Comparison of ENCODE assay signal across 20 cellular contexts in the genomic region with DNA sequence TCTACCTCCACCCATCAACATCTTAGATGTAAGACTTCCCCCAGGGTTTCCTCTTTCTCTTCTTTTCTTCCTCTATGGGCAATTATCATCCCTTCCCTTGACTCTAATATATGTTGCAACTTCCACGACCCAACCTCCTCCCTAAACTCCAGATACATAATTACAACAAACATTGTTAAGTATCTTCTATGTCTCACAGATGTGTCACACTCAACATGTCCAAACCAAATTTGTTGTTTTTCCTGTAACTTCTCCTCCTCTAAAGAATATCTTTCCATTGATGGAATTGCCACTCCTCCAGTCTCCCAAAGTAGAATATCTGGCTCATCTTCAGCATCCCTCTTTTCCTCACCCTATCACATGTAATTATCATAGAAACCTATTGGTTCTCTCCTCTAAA.
DNase-seq lines count a peak whose midpoint lies in the region; ATAC-seq and TF ChIP-seq lines count a peak whose summit lies in the region.
"Had no signal": no experiment of that assay in that cellular context is flagged by ENCODE, and none has a peak within 500 bp of the region (broad histone marks: within the 10 kb centered on the region; RNA-seq: fewer than 3 reads in every experiment).

No MANE protein-coding gene starts in this region.

- H3K27me3 ChIP-seq in GM23338 (ENCODE audit: insufficient read depth) (no peaks in the 10 kb centered on the region), foreskin keratinocyte (no peaks in the 10 kb centered on the region)
- H3K27me3 ChIP-seq: BLaER1 treated with 17β-estradiol and CSF1 and Interleukin-3, amounts not matched to agents 10 nM and 100 nM had no signal

- H3K27ac ChIP-seq in GM23338 (ENCODE audit: low read depth) (no peak overlapping the region), foreskin keratinocyte (no peak overlapping the region)
- H3K27ac ChIP-seq: 22Rv1; A549; BLaER1 treated with 17β-estradiol and CSF1 and Interleukin-3, amounts not matched to agents 10 nM and 100 nM; C4-2B had no signal

- peaks cover 2% of the 10 kb centered on the region for H3K9me3 Mint-ChIP-seq in activated CD4-positive, alpha-beta T cell treated with anti-CD3 and anti-CD28 coated beads, Interleukin-2, amount 10 ng/mL, durations not matched to agents 24 days and 14 days
- H3K9me3 Mint-ChIP-seq in GM23338, result no peaks in the 10 kb centered on the region

- peak; percentile 1 for DNase-seq in activated CD4-positive, alpha-beta T cell treated with anti-CD3 and anti-CD28 coated beads, Interleukin-2, amount 10 ng/mL, durations not matched to agents 24 days and 14 days
- no peak for DNase-seq in activated CD4-positive, alpha-beta T cell treated with anti-CD3 and anti-CD28 coated beads for 4 hours
- DNase-seq in GM23338 (ENCODE audit: low spot score) (no peak), epithelial cell of esophagus (ENCODE audit: low read depth) (peak; percentile 91), foreskin keratinocyte (peak; percentile 37 to 54), cerebellar cortex (ENCODE audit: low spot score) (no peak)
- DNase-seq in activated CD8-positive, alpha-beta memory T cell treated with anti-CD3 and anti-CD28 coated beads, Interleukin-2, amount 50 U/mL, for 4 hours, result no peak
- DNase-seq: AML-193; Caco-2; Calu3; CD4-positive, alpha-beta T cell; CD8-positive, alpha-beta T cell; DMS79 treated with DMSO at 0.1 percent for 48 hours; GF-D8 had no signal

- H3K36me3 ChIP-seq in GM23338 (ENCODE audit: insufficient read depth), result no peaks in the 10 kb centered on the region
- H3K36me3 ChIP-seq: BLaER1 treated with 17β-estradiol and CSF1 and Interleukin-3, amounts not matched to agents 10 nM and 100 nM had no signal

- 0 out of 2 replicates have a peak overlapping the region, but pooled peaks have one; percentile 56 for H2AFZ ChIP-seq in GM23338

- no peak for ATAC-seq in GM23338
- ATAC-seq in foreskin keratinocyte, result peak; percentile 85
- ATAC-seq in HG03159 (IDR thresholded peaks at IDR 0.05; ENCODE audit: unreplicated experiment), result no peak
- ATAC-seq: A549; CD8-positive, alpha-beta T cell had no signal

- no peaks in the 10 kb centered on the region for H3F3A ChIP-seq in GM23338 (replicated peaks; ENCODE audit: low read depth)

- H3K4me1 ChIP-seq in GM23338 (ENCODE audit: insufficient read depth), result no peaks in the 10 kb centered on the region
- H3K4me1 ChIP-seq in foreskin keratinocyte, result peaks cover 9% of the 10 kb centered on the region
- H3K4me1 ChIP-seq: A549; BLaER1 treated with 17β-estradiol and CSF1 and Interleukin-3, amounts not matched to agents 10 nM and 100 nM; Caco-2 had no signal

- no peaks in the 10 kb centered on the region for H3K4me1 Mint-ChIP-seq in activated CD4-positive, alpha-beta T cell treated with anti-CD3 and anti-CD28 coated beads, Interleukin-2, amount 10 ng/mL, durations not matched to agents 24 days and 14 days
- H3K4me1 Mint-ChIP-seq in GM23338, result no peaks in the 10 kb centered on the region; the same call in 2 of the 3 replicates
- H3K4me1 Mint-ChIP-seq: B cell had no signal

- H3K9me2 ChIP-seq in GM23338 (ENCODE audit: insufficient read depth), result peaks cover 6% of the 10 kb centered on the region; the same call in 1 of the 2 replicates

- no peak overlapping the region for H3K4me2 ChIP-seq in GM23338
- H3K4me2 ChIP-seq: A549; BLaER1 treated with 17β-estradiol and CSF1 and Interleukin-3, amounts not matched to agents 10 nM and 100 nM had no signal

- H3K36me3 Mint-ChIP-seq in activated CD4-positive, alpha-beta T cell treated with anti-CD3 and anti-CD28 coated beads, Interleukin-2, amount 10 ng/mL, durations not matched to agents 24 days and 14 days (ENCODE audit: low read depth), result no peaks in the 10 kb centered on the region
- H3K36me3 Mint-ChIP-seq in GM23338 (ENCODE audit: low read depth), result no peaks in the 10 kb centered on the region
- H3K36me3 Mint-ChIP-seq: CD8-positive, alpha-beta T cell had no signal

- H4K20me1 ChIP-seq in GM23338 (replicated peaks; ENCODE audit: insufficient read depth), result no peaks in the 10 kb centered on the region
- H4K20me1 ChIP-seq: BLaER1 treated with 17β-estradiol and CSF1 and Interleukin-3, amounts not matched to agents 10 nM and 100 nM had no signal

- H3K4me3 Mint-ChIP-seq in activated CD4-positive, alpha-beta T cell treated with anti-CD3 and anti-CD28 coated beads, Interleukin-2, amount 10 ng/mL, durations not matched to agents 24 days and 14 days, result no peak overlapping the region
- H3K4me3 Mint-ChIP-seq in GM23338, result no peak overlapping the region
- H3K4me3 Mint-ChIP-seq: B cell; CD4-positive, alpha-beta T cell; CD8-positive, alpha-beta T cell had no signal

- TF ChIP-seq CTCF in GM23338 (conservative IDR thresholded peaks at IDR 0.05; ENCODE audit: low read depth in 2 of 2) (no peak), epithelial cell of esophagus (IDR thresholded peaks at IDR 0.05; ENCODE audit: insufficient read depth, low read depth, low read length, missing control alignments) (no peak), foreskin keratinocyte (conservative IDR thresholded peaks at IDR 0.05) (no peak)

- intact Hi-C loops in activated CD4-positive, alpha-beta T cell treated with anti-CD3 and anti-CD28 coated beads, Interleukin-2, amount 10 ng/mL, durations not matched to agents 24 days and 14 days (cut with micrococcal nuclease), result no loop called here

- no peaks in the 10 kb centered on the region for H3K79me2 ChIP-seq in GM23338 (replicated peaks; ENCODE audit: insufficient read depth)

- H3K27ac Mint-ChIP-seq in activated CD4-positive, alpha-beta T cell treated with anti-CD3 and anti-CD28 coated beads, Interleukin-2, amount 10 ng/mL, durations not matched to agents 24 days and 14 days, result no peak overlapping the region
- H3K27ac Mint-ChIP-seq in GM23338, result no peak overlapping the region; the same call in 1 of the 2 replicates
- H3K27ac Mint-ChIP-seq: B cell; CD4-positive, alpha-beta T cell; CD8-positive, alpha-beta T cell had no signal

- H3K4me3 ChIP-seq in GM23338 (no peak overlapping the region), epithelial cell of esophagus (ENCODE audit: low read length) (no peak overlapping the region)
- H3K4me3 ChIP-seq: A549; BLaER1 treated with 17β-estradiol and CSF1 and Interleukin-3, amounts not matched to agents 10 nM and 100 nM had no signal

- H3K27me3 Mint-ChIP-seq in activated CD4-positive, alpha-beta T cell treated with anti-CD3 and anti-CD28 coated beads, Interleukin-2, amount 10 ng/mL, durations not matched to agents 24 days and 14 days, result no peaks in the 10 kb centered on the region
- no peaks in the 10 kb centered on the region for H3K27me3 Mint-ChIP-seq in GM23338 (ENCODE audit: insufficient read depth, low read depth, poor library complexity)
- H3K27me3 Mint-ChIP-seq: B cell; CD4-positive, alpha-beta T cell had no signal

TF ChIP-seq in GM23338, 12 proteins besides CTCF, POLR2A, EP300 and RAD21 (continues in another document):
- TF ChIP-seq JUNB (IDR thresholded peaks at IDR 0.05; ENCODE audit: unreplicated experiment) (no peak), POLR2AphosphoS5 (IDR thresholded peaks at IDR 0.05; ENCODE audit: low read depth) (no peak)

Comparison
In these comparisons a context has a peak if more than half of its experiments do, and no peak if none do; other contexts are left out.
1. DNase-seq: peak in activated CD4-positive, alpha-beta T cell treated with anti-CD3 and anti-CD28 coated beads, Interleukin-2, amount 10 ng/mL, durations not matched to agents 24 days and 14 days (single experiment), epithelial cell of esophagus (single experiment) and foreskin keratinocyte (2 of 2); none in activated CD4-positive, alpha-beta T cell treated with anti-CD3 and anti-CD28 coated beads for 4 hours (0 of 2), GM23338 (single experiment), activated CD8-positive, alpha-beta memory T cell treated with anti-CD3 and anti-CD28 coated beads, Interleukin-2, amount 50 U/mL, for 4 hours (single experiment) and cerebellar cortex (single experiment).